ENCODE assay signal across 13 cellular contexts in the genomic region with DNA sequence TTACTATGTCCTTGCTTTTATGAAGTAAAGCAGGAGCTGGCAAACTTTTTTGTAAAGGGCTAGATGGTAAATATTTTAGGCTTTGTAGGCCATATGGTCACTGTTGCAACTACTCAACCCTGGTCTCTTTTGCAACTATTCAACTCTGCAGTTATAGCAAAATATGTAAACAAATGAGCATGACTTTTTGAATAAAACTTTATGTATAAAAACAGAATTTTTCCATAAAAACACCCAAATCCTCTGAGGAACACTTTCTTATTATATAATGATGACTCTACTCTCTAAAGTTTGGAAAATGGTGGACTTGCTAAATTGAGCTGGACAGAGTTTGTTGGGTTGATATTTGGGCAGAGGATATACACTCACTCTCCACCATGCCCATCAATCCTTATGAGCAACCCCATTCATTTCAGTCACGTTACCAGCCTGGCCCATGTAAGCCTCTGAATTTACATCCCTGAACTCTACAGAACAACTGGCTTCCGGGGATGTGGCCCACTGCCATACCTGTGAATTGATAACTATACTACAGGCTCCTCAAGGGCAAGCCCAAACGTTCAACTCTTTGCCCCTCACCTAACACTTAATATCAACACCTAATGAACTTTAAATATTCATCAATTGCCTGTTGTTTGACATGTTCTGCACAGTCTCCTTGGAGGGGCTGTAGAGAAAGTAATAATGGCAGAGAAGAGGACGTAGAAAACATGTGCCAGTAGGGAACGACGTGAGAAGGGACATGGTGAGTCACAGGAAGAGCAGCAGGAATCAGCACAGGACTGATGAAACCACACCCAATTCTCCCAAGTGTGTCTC. TPM values are rescaled to one million over a fixed set of nuclear protein-coding genes. Genes with fewer than 3 reads are reported as not detected.
A peak's percentile ranks its signal among the peaks of the same experiment; 100 is the strongest.
DNase-seq lines count a peak whose midpoint lies in the region; ATAC-seq and TF ChIP-seq lines count a peak whose summit lies in the region.
"Had no signal": no experiment of that assay in that cellular context is flagged by ENCODE, and none has a peak within 500 bp of the region (broad histone marks: within the 10 kb centered on the region; RNA-seq: fewer than 3 reads in every experiment).

No MANE protein-coding gene starts in this region.

- H3K36me3 ChIP-seq in RWPE2 (ENCODE audit: low read depth) (no peaks in the 10 kb centered on the region), skeletal muscle satellite cell (ENCODE audit: insufficient read depth, low read length) (no peaks in the 10 kb centered on the region)
- H3K36me3 ChIP-seq: SJCRH30, uterus had no signal

- H3K9me3 ChIP-seq in RWPE2 (ENCODE audit: severe bottlenecking) (no peaks in the 10 kb centered on the region), skeletal muscle satellite cell (replicated peaks; ENCODE audit: low read length) (no peaks in the 10 kb centered on the region)
- H3K9me3 ChIP-seq: SJCRH30, uterus had no signal

- no peak overlapping the region for H3K27ac ChIP-seq in RWPE2 (ENCODE audit: poor library complexity, severe bottlenecking)
- H3K27ac ChIP-seq: SJCRH30, uterus had no signal

- DNase-seq in HPDE6-E6E7 (ENCODE audit: extremely low spot score) (peak; percentile 60), RWPE2 (ENCODE audit: low spot score) (no peak), fibroblast of mammary gland (ENCODE audit: low read depth) (peak; percentile 79), GM19238 (ENCODE audit: insufficient read length, low spot score) (no peak), activated T-cell treated with anti-CD3 and anti-CD28 coated beads for 4 hours (no peak)
- no peak for DNase-seq in effector CD8-positive, alpha-beta T cell (lab: John Stamatoyannopoulos, UW)
- DNase-seq: activated CD4-positive, alpha-beta T cell treated with anti-CD3 and anti-CD28 coated beads, Interleukin-2, amount 10 ng/mL, durations not matched to agents 24 days and 14 days; activated naive CD4-positive, alpha-beta T cell treated with anti-CD3 and anti-CD28 coated beads for 36 hours; DND-41; NCI-H345; SJCRH30; uterus had no signal

- peak; percentile 77 for ATAC-seq in RWPE2 (ENCODE audit: low read depth)

- H3K4me1 ChIP-seq in RWPE2 (ENCODE audit: insufficient read depth, poor library complexity, severe bottlenecking) (peaks cover 9% of the 10 kb centered on the region), skeletal muscle satellite cell (ENCODE audit: control insufficient read depth, insufficient read depth, low read length) (peaks cover 9% of the 10 kb centered on the region)
- H3K4me1 ChIP-seq: SJCRH30, uterus had no signal

- no peak overlapping the region for H3K9ac ChIP-seq in skeletal muscle satellite cell (ENCODE audit: low read depth, low read length)

- no peak for TF ChIP-seq CTCF in RWPE2 (IDR thresholded peaks at IDR 0.05; ENCODE audit: poor library complexity, severe bottlenecking)
- no peak for TF ChIP-seq CTCF in fibroblast of mammary gland (conservative IDR thresholded peaks at IDR 0.05; ENCODE audit: control insufficient read depth, insufficient read depth, low read depth, low read length)

- peak overlapping the region; percentile 23 for H3K4me2 ChIP-seq in skeletal muscle satellite cell (ENCODE audit: low read length)

- H3K27me3 ChIP-seq in RWPE2 (ENCODE audit: insufficient read depth, poor library complexity, severe bottlenecking) (no peaks in the 10 kb centered on the region), skeletal muscle satellite cell (ENCODE audit: control insufficient read depth, insufficient read depth, low read length) (no peaks in the 10 kb centered on the region)
- H3K27me3 ChIP-seq: SJCRH30, uterus had no signal

- H3K4me3 ChIP-seq in RWPE2 (ENCODE audit: severe bottlenecking) (no peak overlapping the region), fibroblast of mammary gland (ENCODE audit: control insufficient read depth, low read depth, low read length) (no peak overlapping the region), skeletal muscle satellite cell (ENCODE audit: low read length) (no peak overlapping the region)
- H3K4me3 ChIP-seq: SJCRH30, uterus had no signal

RNA-seq across cellular contexts. Expression of a gene that starts 37.6 kb away (rescaled TPM):
- 12.7 and 34.7 TPM in 2 replicates for total RNA-seq in skeletal muscle satellite cell (2012; rRNA removed)

Comparison
In these comparisons a context has a peak if more than half of its experiments do, and no peak if none do; other contexts are left out.
1. DNase-seq: peak in HPDE6-E6E7 (single experiment) and fibroblast of mammary gland (single experiment); none in RWPE2 (single experiment), GM19238 (single experiment), effector CD8-positive, alpha-beta T cell (single experiment) and activated T-cell treated with anti-CD3 and anti-CD28 coated beads for 4 hours (single experiment).